ENCODE assay signal across 16 cellular contexts in genomic region chr3:105830836-105831235, GRCh38. TPM values are rescaled to one million over a fixed set of nuclear protein-coding genes. Genes with fewer than 3 reads are reported as not detected.
A peak's percentile ranks its signal among the peaks of the same experiment; 100 is the strongest.
DNase-seq lines count a peak whose midpoint lies in the region; ATAC-seq and TF ChIP-seq lines count a peak whose summit lies in the region.
"Had no signal": no experiment of that assay in that cellular context is flagged by ENCODE, and none has a peak within 500 bp of the region (broad histone marks: within the 10 kb centered on the region; RNA-seq: fewer than 3 reads in every experiment).

No MANE protein-coding gene starts in this region.

- DNase-seq in T-helper 1 cell: no peak
- DNase-seq in HFFc6: no peak
- DNase-seq in activated T-helper 1 cell treated with anti-CD3 and anti-CD28 coated beads, Interleukin-12 subunit alpha, Interleukin-12 subunit beta, Interleukin-2, Interleukin-4 antibody, amounts not matched to agents 30 ng/mL and 10 ng/mL and 1 ng/mL, durations not matched to agents 14 hours and 24 hours and 36 hours (ENCODE audit: low spot score): no peak
- DNase-seq in naive thymus-derived CD8-positive, alpha-beta T cell: no peak
- no peak for DNase-seq in A172 (ENCODE audit: low spot score)
- DNase-seq in Ammon's horn (ENCODE audit: low spot score): no peak
- DNase-seq: activated CD4-positive, CD25-positive, alpha-beta regulatory T cell; dorsolateral prefrontal cortex; heart right ventricle; NCI-H1694 treated with DMSO at 0.1 percent for 48 hours; pancreas; PC-9; stimulated activated naive CD4-positive, alpha-beta T cell treated with Interleukin-2 at 50 U/mL for 16 hours had no signal

- peaks cover 36% of the 10 kb centered on the region for H3K36me3 Mint-ChIP-seq in T-helper 1 cell treated with Interleukin-12 subunit alpha and Interleukin-12 subunit beta and Interleukin-4 antibody, amounts not matched to agents 30 μg/mL and 1 μg/mL, for 36 hours (ENCODE audit: low read depth)
- H3K36me3 Mint-ChIP-seq in HFFc6 (ENCODE audit: low read depth): peaks cover 35% of the 10 kb centered on the region
- peaks cover 52% of the 10 kb centered on the region for H3K36me3 Mint-ChIP-seq in activated T-helper 1 cell treated with anti-CD3 and anti-CD28 coated beads, Interleukin-12 subunit alpha, Interleukin-12 subunit beta, Interleukin-2, Interleukin-4 antibody, amounts not matched to agents 30 ng/mL and 10 ng/mL and 1 ng/mL, durations not matched to agents 14 hours and 24 hours and 36 hours (ENCODE audit: low read depth)
- H3K36me3 Mint-ChIP-seq in naive thymus-derived CD8-positive, alpha-beta T cell: peaks cover 17 to 53% (median 18%) of the 10 kb centered on the region in 3 donors

- no peak for ATAC-seq in naive thymus-derived CD8-positive, alpha-beta T cell
- ATAC-seq in HG02798 (IDR thresholded peaks at IDR 0.05; ENCODE audit: poor library complexity, unreplicated experiment): no peak
- ATAC-seq: pancreas had no signal

- POLR2A ChIA-PET in naive thymus-derived CD8-positive, alpha-beta T cell (lab: Charles Lee): no interaction called here

- TF ChIP-seq CTCF in HFFc6 (IDR thresholded peaks at IDR 0.05): no peak

- no peaks in the 10 kb centered on the region for H3K9me3 Mint-ChIP-seq in T-helper 1 cell treated with Interleukin-12 subunit alpha and Interleukin-12 subunit beta and Interleukin-4 antibody, amounts not matched to agents 30 μg/mL and 1 μg/mL, for 36 hours
- no peaks in the 10 kb centered on the region for H3K9me3 Mint-ChIP-seq in HFFc6
- H3K9me3 Mint-ChIP-seq in activated T-helper 1 cell treated with anti-CD3 and anti-CD28 coated beads, Interleukin-12 subunit alpha, Interleukin-12 subunit beta, Interleukin-2, Interleukin-4 antibody, amounts not matched to agents 30 ng/mL and 10 ng/mL and 1 ng/mL, durations not matched to agents 14 hours and 24 hours and 36 hours: peaks cover 10% of the 10 kb centered on the region
- peaks cover 0 to 2% (median 0%) of the 10 kb centered on the region in 9 donors for H3K9me3 Mint-ChIP-seq in naive thymus-derived CD8-positive, alpha-beta T cell

- H3K4me3 Mint-ChIP-seq in T-helper 1 cell treated with Interleukin-12 subunit alpha and Interleukin-12 subunit beta and Interleukin-4 antibody, amounts not matched to agents 30 μg/mL and 1 μg/mL, for 36 hours: peak overlapping the region; percentile 30
- H3K4me3 Mint-ChIP-seq in HFFc6: no peak overlapping the region
- H3K4me3 Mint-ChIP-seq in activated T-helper 1 cell treated with anti-CD3 and anti-CD28 coated beads, Interleukin-12 subunit alpha, Interleukin-12 subunit beta, Interleukin-2, Interleukin-4 antibody, amounts not matched to agents 30 ng/mL and 10 ng/mL and 1 ng/mL, durations not matched to agents 14 hours and 24 hours and 36 hours: peak overlapping the region; percentile 73
- peak overlapping the region in 8 of 10 donors; percentile 46 to 68 (median 52) for H3K4me3 Mint-ChIP-seq in naive thymus-derived CD8-positive, alpha-beta T cell
- H3K4me3 Mint-ChIP-seq: mesothelial cell of epicardium had no signal

- intact Hi-C loops in activated T-helper 1 cell treated with anti-CD3 and anti-CD28 coated beads, Interleukin-12 subunit alpha, Interleukin-12 subunit beta, Interleukin-2, Interleukin-4 antibody, amounts not matched to agents 30 ng/mL and 10 ng/mL and 1 ng/mL, durations not matched to agents 14 hours and 24 hours and 36 hours (cut with micrococcal nuclease): loop anchor here (1.0 kb wide), 1 partner anchor 501 kb away; no protein-coding TSS in a partner anchor

- no peaks in the 10 kb centered on the region for H3K27me3 Mint-ChIP-seq in T-helper 1 cell treated with Interleukin-12 subunit alpha and Interleukin-12 subunit beta and Interleukin-4 antibody, amounts not matched to agents 30 μg/mL and 1 μg/mL, for 36 hours (ENCODE audit: low read depth)
- H3K27me3 Mint-ChIP-seq in HFFc6 (ENCODE audit: insufficient read depth): no peaks in the 10 kb centered on the region; the same call in none of the 2 replicates
- no peaks in the 10 kb centered on the region for H3K27me3 Mint-ChIP-seq in activated T-helper 1 cell treated with anti-CD3 and anti-CD28 coated beads, Interleukin-12 subunit alpha, Interleukin-12 subunit beta, Interleukin-2, Interleukin-4 antibody, amounts not matched to agents 30 ng/mL and 10 ng/mL and 1 ng/mL, durations not matched to agents 14 hours and 24 hours and 36 hours (ENCODE audit: insufficient read depth)
- no peaks in the 10 kb centered on the region for H3K27me3 Mint-ChIP-seq in naive thymus-derived CD8-positive, alpha-beta T cell

- H3K4me1 Mint-ChIP-seq in T-helper 1 cell treated with Interleukin-12 subunit alpha and Interleukin-12 subunit beta and Interleukin-4 antibody, amounts not matched to agents 30 μg/mL and 1 μg/mL, for 36 hours (ENCODE audit: low read depth): peaks cover 65% of the 10 kb centered on the region
- H3K4me1 Mint-ChIP-seq in HFFc6 (ENCODE audit: low read depth): peaks cover 79% of the 10 kb centered on the region
- peaks cover 90% of the 10 kb centered on the region for H3K4me1 Mint-ChIP-seq in activated T-helper 1 cell treated with anti-CD3 and anti-CD28 coated beads, Interleukin-12 subunit alpha, Interleukin-12 subunit beta, Interleukin-2, Interleukin-4 antibody, amounts not matched to agents 30 ng/mL and 10 ng/mL and 1 ng/mL, durations not matched to agents 14 hours and 24 hours and 36 hours (ENCODE audit: low read depth)
- H3K4me1 Mint-ChIP-seq in naive thymus-derived CD8-positive, alpha-beta T cell: peaks cover 39 to 82% (median 78%) of the 10 kb centered on the region in 4 donors

- H3K27ac Mint-ChIP-seq in T-helper 1 cell treated with Interleukin-12 subunit alpha and Interleukin-12 subunit beta and Interleukin-4 antibody, amounts not matched to agents 30 μg/mL and 1 μg/mL, for 36 hours: peak overlapping the region; percentile 83
- peak overlapping the region; percentile 59 for H3K27ac Mint-ChIP-seq in HFFc6
- peak overlapping the region; percentile 94 for H3K27ac Mint-ChIP-seq in activated T-helper 1 cell treated with anti-CD3 and anti-CD28 coated beads, Interleukin-12 subunit alpha, Interleukin-12 subunit beta, Interleukin-2, Interleukin-4 antibody, amounts not matched to agents 30 ng/mL and 10 ng/mL and 1 ng/mL, durations not matched to agents 14 hours and 24 hours and 36 hours
- peak overlapping the region; percentile 53 to 87 (median 70) for H3K27ac Mint-ChIP-seq in naive thymus-derived CD8-positive, alpha-beta T cell

RNA-seq across cellular contexts. Expression of gene CBLB, which starts 38.0 kb away (rescaled TPM):
- total RNA-seq in HFFc6 (2021; fragmentation: NEBNext Ultra II Directional; extraction: Animal tissue kit (Norgen Biotek cat#: 25700)): 10 to 100 TPM; 17.6 to 22.6 (median 20.6) TPM
- total RNA-seq in activated T-helper 1 cell treated with anti-CD3 and anti-CD28 coated beads, Interleukin-12 subunit alpha, Interleukin-12 subunit beta, Interleukin-2, Interleukin-4 antibody, amounts not matched to agents 30 ng/mL and 10 ng/mL and 1 ng/mL, durations not matched to agents 14 hours and 24 hours and 36 hours: 213 and 235 TPM in 2 replicates
- total RNA-seq in naive thymus-derived CD8-positive, alpha-beta T cell: 100 to 1,000 TPM; 106 to 108 TPM
- 10 to 100 TPM; 32.1 to 36.6 (median 34.2) TPM for polyA plus RNA-seq in naive thymus-derived CD8-positive, alpha-beta T cell
- total RNA-seq in A172 (2014; rRNA removed; shearing (Covaris generic)): 21.1 and 36.6 TPM in 2 replicates
